ENCODE assay signal across 17 cellular contexts in genomic region chr10:664893-665292, GRCh38. TPM values are rescaled to one million over a fixed set of nuclear protein-coding genes. Genes with fewer than 3 reads are reported as not detected.
DNase-seq lines count a peak whose midpoint lies in the region; ATAC-seq, FAIRE-seq and TF ChIP-seq lines count a peak whose summit lies in the region.
"Had no signal": no experiment of that assay in that cellular context is flagged by ENCODE, and none has a peak within 500 bp of the region (broad histone marks: within the 10 kb centered on the region; RNA-seq: fewer than 3 reads in every experiment).

No MANE protein-coding gene starts in this region.

- BruUV-seq in Calu3 (replicated peaks; lab: Mats Ljungman, UMichigan), result no TSS peak

- DNase-seq in Calu3 (no peak), body of pancreas (no peak), lower lobe of right lung (no peak), substantia nigra (lab: John Stamatoyannopoulos, UW) (no peak), frontal cortex (ENCODE audit: low spot score in 2 of 2) (no peak), KBM-7 (no peak), pons (ENCODE audit: low spot score) (no peak)
- DNase-seq in activated T-cell treated with anti-CD3 and anti-CD28 coated beads, Interleukin-2, amount 50 U/mL, for 4 hours, result no peak
- DNase-seq: CD8-positive, alpha-beta T cell; NCI-H1105; NCI-H2081; NCI-H748 treated with DMSO at 0.1 percent for 48 hours; PC-9 had no signal

- no peaks in the 10 kb centered on the region for H3K27me3 Mint-ChIP-seq in Calu3 (ENCODE audit: unreplicated experiment)
- H3K27me3 Mint-ChIP-seq in activated T-cell treated with anti-CD3 and anti-CD28 coated beads, Interleukin-2, amount 50 U/mL, for 4 hours (ENCODE audit: low read depth), result peaks cover 14% of the 10 kb centered on the region

- H3K27me3 ChIP-seq in body of pancreas (no peaks in the 10 kb centered on the region), lower lobe of right lung (ENCODE audit: low read depth) (no peaks in the 10 kb centered on the region)

- no peak for TF ChIP-seq POLR2A in body of pancreas (IDR thresholded peaks at IDR 0.05)

- H3K4me1 ChIP-seq in body of pancreas, result peaks cover 40% of the 10 kb centered on the region
- peaks cover under 1% of the 10 kb centered on the region for H3K4me1 ChIP-seq in lower lobe of right lung

- 56 to 64% methylated on average over 4 of the region's 4 CpGs for WGBS in body of pancreas, 2 donors

- peak overlapping the region in 3 of 4 donors; percentile 74 to 83 (median 75) for H3K27ac ChIP-seq in body of pancreas
- no peak overlapping the region for H3K27ac ChIP-seq in lower lobe of right lung
- peak overlapping the region; percentile 96 for H3K27ac ChIP-seq in substantia nigra (ENCODE audit: low read depth, low read length, poor library complexity, severe bottlenecking)
- H3K27ac ChIP-seq: BLaER1 treated with 17β-estradiol and CSF1 and Interleukin-3, amounts not matched to agents 10 nM and 100 nM; PC-9 had no signal

- H3K4me3 ChIP-seq in body of pancreas (no peak overlapping the region), lower lobe of right lung (peak overlapping the region; percentile 44)
- H3K4me3 ChIP-seq: BLaER1 treated with 17β-estradiol and CSF1 and Interleukin-3, amounts not matched to agents 10 nM and 100 nM; PC-9 had no signal

- CTCF ChIA-PET in Calu3 (lab: Charles Lee), result no interaction called here

- H3K9me3 ChIP-seq in body of pancreas (no peaks in the 10 kb centered on the region), lower lobe of right lung (no peaks in the 10 kb centered on the region)
- H3K9me3 ChIP-seq: BLaER1 treated with 17β-estradiol and CSF1 and Interleukin-3, amounts not matched to agents 10 nM and 100 nM had no signal

- H3K4me1 Mint-ChIP-seq in Calu3 (ENCODE audit: low read depth, unreplicated experiment), result peaks cover 14% of the 10 kb centered on the region
- H3K4me1 Mint-ChIP-seq in activated T-cell treated with anti-CD3 and anti-CD28 coated beads, Interleukin-2, amount 50 U/mL, for 4 hours (ENCODE audit: low read depth), result peaks cover 7% of the 10 kb centered on the region

- TF ChIP-seq CTCF in Calu3 (IDR thresholded peaks at IDR 0.05; ENCODE audit: unreplicated experiment) (no peak), body of pancreas (IDR thresholded peaks at IDR 0.05) (no peak), lower lobe of right lung (IDR thresholded peaks at IDR 0.05) (no peak)

- H3K9me3 Mint-ChIP-seq in Calu3 (ENCODE audit: low read depth, unreplicated experiment), result no peaks in the 10 kb centered on the region
- no peaks in the 10 kb centered on the region for H3K9me3 Mint-ChIP-seq in activated T-cell treated with anti-CD3 and anti-CD28 coated beads, Interleukin-2, amount 50 U/mL, for 4 hours
- H3K9me3 Mint-ChIP-seq: CD8-positive, alpha-beta T cell had no signal

- peak overlapping the region; percentile 72 for H3K4me3 Mint-ChIP-seq in Calu3 (ENCODE audit: low read depth, unreplicated experiment)
- H3K4me3 Mint-ChIP-seq in activated T-cell treated with anti-CD3 and anti-CD28 coated beads, Interleukin-2, amount 50 U/mL, for 4 hours, result no peak overlapping the region
- H3K4me3 Mint-ChIP-seq: CD8-positive, alpha-beta T cell had no signal

- peaks cover 16% of the 10 kb centered on the region for H3K36me3 Mint-ChIP-seq in Calu3 (ENCODE audit: insufficient read depth, unreplicated experiment)
- H3K36me3 Mint-ChIP-seq in activated T-cell treated with anti-CD3 and anti-CD28 coated beads, Interleukin-2, amount 50 U/mL, for 4 hours (ENCODE audit: insufficient read depth), result no peaks in the 10 kb centered on the region
- H3K36me3 Mint-ChIP-seq: CD8-positive, alpha-beta T cell had no signal

- H3K27ac Mint-ChIP-seq in Calu3 (ENCODE audit: unreplicated experiment), result no peak overlapping the region
- H3K27ac Mint-ChIP-seq: CD8-positive, alpha-beta T cell had no signal

- H3K36me3 ChIP-seq in body of pancreas (replicated peaks in 1 of 2; ENCODE audit: insufficient read depth in 1 of 2, low read depth in 2 of 2) (no peaks in the 10 kb centered on the region), lower lobe of right lung (no peaks in the 10 kb centered on the region)
- H3K36me3 ChIP-seq: BLaER1 treated with 17β-estradiol and CSF1 and Interleukin-3, amounts not matched to agents 10 nM and 100 nM had no signal

- intact Hi-C loops in Calu3 (cut with micrococcal nuclease; ENCODE audit: unreplicated experiment) (no loop called here), body of pancreas (cut with DNase I) (no loop called here), lower lobe of right lung (cut with DNase I) (no loop called here)

- ATAC-seq in body of pancreas (no peak), lower lobe of right lung (no peak)
- no peak for ATAC-seq in activated T-cell treated with anti-CD3 and anti-CD28 coated beads, Interleukin-2, amount 50 U/mL, for 4 hours
- ATAC-seq: CD8-positive, alpha-beta T cell had no signal

- no peak for FAIRE-seq in frontal cortex (lab: Jason Lieb, UNC)
- FAIRE-seq: A204.1, GM12891, H1 had no signal

- in situ Hi-C loops in KBM-7 (cut with MboI; ENCODE audit: low pct_unique_long_range_greater_than_20kb, low sequenced_read_pairs), result no loop called here

RNA-seq across cellular contexts. Expression of gene DIP2C, which starts 24.6 kb away (rescaled TPM):
- total RNA-seq in Calu3 (2022), result 11.0 and 13.2 TPM in 2 replicates
- 10 to 100 TPM in 1 of 2 donors, 1 to 10 TPM in 1; 9.6 to 11.9 TPM for total RNA-seq in body of pancreas
- 15.1 TPM for total RNA-seq in lower lobe of right lung
- total RNA-seq in frontal cortex, result 41.6 TPM
- total RNA-seq in activated T-cell treated with anti-CD3 and anti-CD28 coated beads, Interleukin-2, amount 50 U/mL, for 4 hours, result under 1 TPM; 0.20 to 0.27 (median 0.26) TPM
